ENCODE assay signal across 20 cellular contexts in the genomic region with DNA sequence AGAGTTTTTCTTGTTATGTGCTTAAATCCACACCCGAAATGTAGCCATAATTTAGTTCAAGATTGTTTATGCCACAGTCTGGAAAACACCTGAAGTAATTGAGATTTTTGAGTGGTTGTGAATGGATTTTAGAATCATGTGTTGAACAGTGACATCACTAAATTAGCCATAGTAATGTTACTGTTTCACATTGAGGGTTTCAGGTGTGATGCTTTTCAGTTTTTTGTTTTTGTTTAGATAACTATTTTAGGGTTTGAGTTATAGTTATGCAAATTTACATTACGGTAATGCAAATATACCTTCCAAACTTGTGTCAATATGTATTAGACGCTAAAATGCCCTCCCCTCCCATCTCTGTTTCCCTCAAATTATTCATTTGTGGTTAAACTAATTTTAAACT. TPM values are rescaled to one million over a fixed set of nuclear protein-coding genes. Genes with fewer than 3 reads are reported as not detected.
A peak's percentile ranks its signal among the peaks of the same experiment; 100 is the strongest.
DNase-seq lines count a peak whose midpoint lies in the region; ATAC-seq and TF ChIP-seq lines count a peak whose summit lies in the region.
"Had no signal": no experiment of that assay in that cellular context is flagged by ENCODE, and none has a peak within 500 bp of the region (broad histone marks: within the 10 kb centered on the region; RNA-seq: fewer than 3 reads in every experiment).

No MANE protein-coding gene starts in this region.

- no peaks in the 10 kb centered on the region; the same call in 1 of the 2 replicates for H3K36me3 ChIP-seq in BLaER1
- H3K36me3 ChIP-seq: MG63, neutrophil, right atrium auricular region, uterus had no signal

- H3K36me3 Mint-ChIP-seq in chondrocyte (ENCODE audit: low read depth), result peaks cover 2% of the 10 kb centered on the region
- H3K36me3 Mint-ChIP-seq: CD4-positive, alpha-beta memory T cell; T-cell had no signal

- no peak overlapping the region for H3K4me3 Mint-ChIP-seq in chondrocyte (ENCODE audit: unreplicated experiment)

- H3K27me3 Mint-ChIP-seq in chondrocyte (ENCODE audit: low read depth), result no peaks in the 10 kb centered on the region
- H3K27me3 Mint-ChIP-seq: CD4-positive, alpha-beta memory T cell; T-cell had no signal

- H3K4me1 ChIP-seq in BLaER1, result peaks cover 23% of the 10 kb centered on the region

- H3K9ac ChIP-seq in BLaER1, result no peak overlapping the region

- peak overlapping the region; percentile 51 for H3K4me2 ChIP-seq in BLaER1

- H3K9me3 Mint-ChIP-seq in chondrocyte (ENCODE audit: low read depth), result no peaks in the 10 kb centered on the region
- H3K9me3 Mint-ChIP-seq: CD4-positive, alpha-beta memory T cell; T-cell had no signal

- DNase-seq in chondrocyte (ENCODE audit: low spot score) (no peak), NCI-H146 (lab: John Stamatoyannopoulos, UW) (no peak), NCI-H146 treated with DMSO at 0.1 percent for 48 hours (lab: John Stamatoyannopoulos, UW; ENCODE audit: unreplicated experiment) (no peak)
- no peak for DNase-seq in activated naive CD4-positive, alpha-beta T cell treated with anti-CD3 and anti-CD28 coated beads, Interleukin-2, amount 50 U/mL, for 16 hours
- DNase-seq: amygdala; CD4-positive, alpha-beta memory T cell; DMS79; foreskin melanocyte; MG63; NCI-H187 treated with DMSO at 0.1 percent for 48 hours; NCI-H446 treated with DMSO at 0.1 percent for 48 hours; stimulated activated CD4-positive, alpha-beta T cell treated with anti-CD3 and anti-CD28 coated beads, Interleukin-2, amount 100 ng/mL, for 24 hours; T-cell; uterus had no signal

- H3K27me3 ChIP-seq in BLaER1, result no peaks in the 10 kb centered on the region
- H3K27me3 ChIP-seq: MG63, neutrophil, right atrium auricular region, uterus had no signal

- peak overlapping the region; percentile 58 for H3K27ac Mint-ChIP-seq in chondrocyte (ENCODE audit: unreplicated experiment)
- H3K27ac Mint-ChIP-seq: T-cell had no signal

- H4K20me1 ChIP-seq in BLaER1, result peaks cover 98% of the 10 kb centered on the region

- peaks cover 7% of the 10 kb centered on the region; the same call in 1 of the 2 replicates for H3K9me3 ChIP-seq in BLaER1
- H3K9me3 ChIP-seq: MG63, neutrophil, right atrium auricular region, uterus had no signal

- peaks cover 66% of the 10 kb centered on the region for H3K4me1 Mint-ChIP-seq in chondrocyte (ENCODE audit: low read depth)

- TF ChIP-seq CTCF in chondrocyte (IDR thresholded peaks at IDR 0.05), result no peak

- H3K27ac ChIP-seq in BLaER1, result no peak overlapping the region
- H3K27ac ChIP-seq: neutrophil, uterus had no signal

- H3K4me3 ChIP-seq in BLaER1, result no peak overlapping the region
- H3K4me3 ChIP-seq: MG63, right atrium auricular region, uterus had no signal

- ATAC-seq in GM19468 (IDR thresholded peaks at IDR 0.05; ENCODE audit: extremely low read depth, unreplicated experiment), result peak; percentile 54
- peak; percentile 55 for ATAC-seq in HG03159 (IDR thresholded peaks at IDR 0.05; ENCODE audit: unreplicated experiment)
- no peak for ATAC-seq in HG03442 (IDR thresholded peaks at IDR 0.05; ENCODE audit: unreplicated experiment)

RNA-seq across cellular contexts. Expression of a gene that starts 22.9 kb away (rescaled TPM):
- total RNA-seq in chondrocyte, result 189 to 266 TPM (median 195 TPM) in 3 replicates
